In the genomic region with DNA sequence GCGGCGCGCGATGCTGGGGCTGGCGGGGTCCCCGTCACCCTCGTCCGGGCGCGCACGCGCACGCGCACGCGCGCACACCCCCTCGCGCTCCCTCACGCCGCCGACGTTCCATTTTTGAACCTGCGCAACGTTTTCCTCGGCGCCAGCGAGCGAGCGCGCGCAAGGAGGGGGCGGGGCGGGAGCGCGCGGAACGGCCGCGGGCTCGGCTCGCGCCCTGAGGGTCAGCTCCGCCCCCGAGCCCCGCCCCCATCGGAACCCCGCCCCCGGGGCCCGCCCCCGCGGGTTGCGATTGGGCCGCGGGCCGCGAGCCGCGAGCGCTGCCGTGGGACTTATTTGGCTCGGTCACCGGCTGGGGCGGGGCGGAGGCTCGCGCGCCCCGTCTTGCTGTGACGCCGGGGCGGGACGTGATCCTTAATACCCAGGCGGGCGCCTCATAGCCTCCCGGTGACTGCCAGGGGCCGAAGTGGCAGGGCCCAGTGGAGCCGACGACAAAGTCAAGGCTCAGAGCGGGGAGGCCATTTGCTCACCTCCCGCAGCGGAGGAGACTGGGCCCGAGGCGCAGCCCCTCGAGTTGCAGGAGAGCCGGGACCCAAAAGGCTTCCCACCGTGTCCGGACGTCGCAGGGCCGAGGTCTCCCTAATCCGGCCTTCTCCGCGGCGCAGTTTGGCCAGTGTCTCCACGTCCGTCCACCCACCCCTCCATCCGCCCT, we compare ENCODE assay signal across 8 cellular contexts. TPM values are rescaled to one million over a fixed set of nuclear protein-coding genes. Genes with fewer than 3 reads are reported as not detected.
DNase-seq lines count a peak whose midpoint lies in the region; ATAC-seq and TF ChIP-seq lines count a peak whose summit lies in the region.

Gene CBX7 (minus strand): TSS at position 170 of the 709 bp plus-strand sequence. CDS start 236 bp downstream, outside the sequence.

- H3K36me3 Mint-ChIP-seq in GM23338 (ENCODE audit: low read depth) = no peaks in the 10 kb centered on the region
- peaks cover 1% of the 10 kb centered on the region for H3K36me3 Mint-ChIP-seq in activated naive CD4-positive, alpha-beta T cell treated with anti-CD3 and anti-CD28 coated beads, Interleukin-2, amount 50 U/mL, for 24 hours
- H3K36me3 Mint-ChIP-seq in osteocyte (ENCODE audit: unreplicated experiment) = no peaks in the 10 kb centered on the region

- peaks cover 27% of the 10 kb centered on the region for H3K27me3 ChIP-seq in GM23338 (ENCODE audit: insufficient read depth)
- peaks cover 19% of the 10 kb centered on the region for H3K27me3 ChIP-seq in thymus (ENCODE audit: control insufficient read depth, insufficient read depth)

- peaks cover 28% of the 10 kb centered on the region for H3K4me1 ChIP-seq in GM23338 (ENCODE audit: insufficient read depth)
- peaks cover 12% of the 10 kb centered on the region for H3K4me1 ChIP-seq in thymus (ENCODE audit: control insufficient read depth, insufficient read depth, low read length)

- peak within 1 kb of the TSS; percentile 89 for H3K4me2 ChIP-seq in GM23338

- ATAC-seq in GM23338 (peak; percentile 56), SK-N-SH treated with all-trans-retinoic acid at 6 μM for 48 hours (peak; percentile 87)

- peak within 1 kb of the TSS; percentile 75 for H3K4me3 Mint-ChIP-seq in GM23338
- H3K4me3 Mint-ChIP-seq in activated naive CD4-positive, alpha-beta T cell treated with anti-CD3 and anti-CD28 coated beads, Interleukin-2, amount 50 U/mL, for 24 hours = peak within 1 kb of the TSS; percentile 94
- peak within 1 kb of the TSS; percentile 76 for H3K4me3 Mint-ChIP-seq in osteocyte (ENCODE audit: unreplicated experiment)

- H2AFZ ChIP-seq in GM23338 = peak within 1 kb of the TSS; percentile 97

- no peak within 1 kb of the TSS for H3K27ac Mint-ChIP-seq in GM23338
- peak within 1 kb of the TSS; percentile 92 for H3K27ac Mint-ChIP-seq in activated naive CD4-positive, alpha-beta T cell treated with anti-CD3 and anti-CD28 coated beads, Interleukin-2, amount 50 U/mL, for 24 hours
- H3K27ac Mint-ChIP-seq in osteocyte (ENCODE audit: unreplicated experiment) = peak within 1 kb of the TSS; percentile 77

- H3K36me3 ChIP-seq in GM23338 (ENCODE audit: insufficient read depth) (no peaks in the 10 kb centered on the region), thymus (ENCODE audit: control insufficient read depth, insufficient read depth) (peaks cover 16% of the 10 kb centered on the region)

- H3K27ac ChIP-seq in GM23338 (ENCODE audit: low read depth) (no peak within 1 kb of the TSS), thymus (ENCODE audit: low read depth) (peak within 1 kb of the TSS; percentile 87)

- H3K9me3 Mint-ChIP-seq in GM23338 (no peaks in the 10 kb centered on the region), osteocyte (ENCODE audit: unreplicated experiment) (no peaks in the 10 kb centered on the region)
- no peaks in the 10 kb centered on the region for H3K9me3 Mint-ChIP-seq in activated naive CD4-positive, alpha-beta T cell treated with anti-CD3 and anti-CD28 coated beads, Interleukin-2, amount 50 U/mL, for 24 hours

- H3F3A ChIP-seq in GM23338 (replicated peaks; ENCODE audit: low read depth) = 0 out of 2 replicates have a peak, but pooled peaks cover 11% of the 10 kb centered on the region

- DNase-seq in ELR (ENCODE audit: low read depth) = peak; percentile 89
- DNase-seq in GM23338 (ENCODE audit: low spot score) = peak; percentile 86
- DNase-seq in LHCN-M2 (ENCODE audit: low read depth) = peak; percentile 84
- DNase-seq in glomerular visceral epithelial cell (ENCODE audit: extremely low spot score) = peak; percentile 90
- peak; percentile 95 for DNase-seq in osteocyte (ENCODE audit: extremely low spot score, unreplicated experiment)

- peaks cover 26% of the 10 kb centered on the region for H3K4me1 Mint-ChIP-seq in GM23338
- peaks cover 38% of the 10 kb centered on the region for H3K4me1 Mint-ChIP-seq in activated naive CD4-positive, alpha-beta T cell treated with anti-CD3 and anti-CD28 coated beads, Interleukin-2, amount 50 U/mL, for 24 hours
- H3K4me1 Mint-ChIP-seq in osteocyte (ENCODE audit: unreplicated experiment) = peaks cover 15% of the 10 kb centered on the region

- H3K27me3 Mint-ChIP-seq in GM23338 (ENCODE audit: insufficient read depth, low read depth, poor library complexity) = peaks cover 33% of the 10 kb centered on the region
- no peaks in the 10 kb centered on the region for H3K27me3 Mint-ChIP-seq in activated naive CD4-positive, alpha-beta T cell treated with anti-CD3 and anti-CD28 coated beads, Interleukin-2, amount 50 U/mL, for 24 hours
- H3K27me3 Mint-ChIP-seq in osteocyte (ENCODE audit: unreplicated experiment) = peaks cover 34% of the 10 kb centered on the region

- TF ChIP-seq CTCF in GM23338 (conservative IDR thresholded peaks at IDR 0.05; ENCODE audit: low read depth in 2 of 2) (no peak), osteocyte (IDR thresholded peaks at IDR 0.05) (no peak)

- under 1% methylated on average over 98 of the region's 98 CpGs for WGBS in thymus

- no peaks in the 10 kb centered on the region for H3K79me2 ChIP-seq in GM23338 (replicated peaks; ENCODE audit: insufficient read depth)

- no peaks in the 10 kb centered on the region for H3K9me3 ChIP-seq in thymus (ENCODE audit: control insufficient read depth)

- no peaks in the 10 kb centered on the region for H3K9me2 ChIP-seq in GM23338 (ENCODE audit: insufficient read depth)

- H3K4me3 ChIP-seq in GM23338 = peak within 1 kb of the TSS; percentile 73
- peak within 1 kb of the TSS; percentile 86 for H3K4me3 ChIP-seq in thymus (ENCODE audit: low read length)

- H4K20me1 ChIP-seq in GM23338 (replicated peaks; ENCODE audit: insufficient read depth) = no peaks in the 10 kb centered on the region

TF ChIP-seq in SK-N-SH treated with all-trans-retinoic acid at 6 μM for 48 hours, 23 proteins besides CTCF, POLR2A, EP300 and RAD21:
- TF ChIP-seq CSDC2 (CRISPR knock-in tag; IDR thresholded peaks at IDR 0.05) (0 out of 2 replicates have a peak, but pooled peaks have one; percentile 24), TCF4 (CRISPR knock-in tag; IDR thresholded peaks at IDR 0.05; ENCODE audit: borderline replicate concordance) (no peak), TOX (CRISPR knock-in tag; IDR thresholded peaks at IDR 0.05; ENCODE audit: borderline replicate concordance) (no peak), ZFP3 (CRISPR knock-in tag; IDR thresholded peaks at IDR 0.05) (no peak), ZFP30 (CRISPR knock-in tag; IDR thresholded peaks at IDR 0.05) (no peak)
- TF ChIP-seq, protein P1, sequence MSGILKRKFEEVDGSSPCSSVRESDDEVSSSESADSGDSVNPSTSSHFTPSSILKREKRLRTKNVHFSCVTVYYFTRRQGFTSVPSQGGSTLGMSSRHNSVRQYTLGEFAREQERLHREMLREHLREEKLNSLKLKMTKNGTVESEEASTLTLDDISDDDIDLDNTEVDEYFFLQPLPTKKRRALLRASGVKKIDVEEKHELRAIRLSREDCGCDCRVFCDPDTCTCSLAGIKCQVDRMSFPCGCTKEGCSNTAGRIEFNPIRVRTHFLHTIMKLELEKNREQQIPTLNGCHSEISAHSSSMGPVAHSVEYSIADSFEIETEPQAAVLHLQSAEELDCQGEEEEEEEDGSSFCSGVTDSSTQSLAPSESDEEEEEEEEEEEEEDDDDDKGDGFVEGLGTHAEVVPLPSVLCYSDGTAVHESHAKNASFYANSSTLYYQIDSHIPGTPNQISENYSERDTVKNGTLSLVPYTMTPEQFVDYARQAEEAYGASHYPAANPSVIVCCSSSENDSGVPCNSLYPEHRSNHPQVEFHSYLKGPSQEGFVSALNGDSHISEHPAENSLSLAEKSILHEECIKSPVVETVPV (CRISPR knock-in tag; IDR thresholded peaks at IDR 0.05) = no peak

RNA-seq across cellular contexts. Expression of gene CBX7, which starts in this region (rescaled TPM):
- 11.5 and 12.7 TPM in 2 replicates for total RNA-seq in GM23338 (2014; rRNA removed; shearing (Covaris generic))
- polyA plus RNA-seq in GM23338 (2016; fragmentation: Nextera tagmentation; extraction: Ambion mirVana) = 2.6 and 2.8 TPM in 2 replicates
- total RNA-seq in LHCN-M2 (2014; rRNA removed) = 1.3 and 3.3 TPM in 2 replicates
- polyA plus RNA-seq in LHCN-M2 (2012) = 3.7 TPM
- 8.1 and 9.6 TPM in 2 replicates for total RNA-seq in osteocyte
- polyA plus RNA-seq in thymus = 34.5 TPM
